Comparison of ENCODE assay signal across 16 cellular contexts in the genomic region with DNA sequence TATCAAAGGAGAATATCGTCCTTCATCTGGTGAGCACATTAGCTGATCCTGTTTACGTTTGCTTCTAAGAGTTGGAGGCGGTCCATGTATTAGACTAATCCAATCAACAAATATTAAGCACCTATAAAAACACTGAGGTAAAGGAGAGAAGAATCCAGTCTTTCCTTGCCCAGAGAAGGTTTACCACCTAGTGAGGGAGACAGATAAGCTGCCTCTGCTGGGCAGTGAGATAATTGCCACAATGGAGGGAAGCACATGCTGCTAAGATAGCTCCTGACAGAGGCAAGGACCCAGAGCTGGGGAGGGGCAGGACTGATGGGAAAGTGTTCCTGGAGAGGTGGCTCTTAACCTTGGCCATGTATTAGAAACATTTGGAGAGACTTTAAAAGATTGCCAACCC. TPM values are rescaled to one million over a fixed set of nuclear protein-coding genes. Genes with fewer than 3 reads are reported as not detected.
DNase-seq lines count a peak whose midpoint lies in the region; ATAC-seq and TF ChIP-seq lines count a peak whose summit lies in the region.
"Had no signal": no experiment of that assay in that cellular context is flagged by ENCODE, and none has a peak within 500 bp of the region (broad histone marks: within the 10 kb centered on the region; RNA-seq: fewer than 3 reads in every experiment).

No MANE protein-coding gene starts in this region.

- no peaks in the 10 kb centered on the region for H3K27me3 ChIP-seq in KMS-11 (ENCODE audit: insufficient read depth, low read depth)
- H3K27me3 ChIP-seq: MG63 had no signal

- H2AFZ ChIP-seq in KMS-11 (ENCODE audit: low read depth), result no peak overlapping the region

- H3K9me3 Mint-ChIP-seq in WTC11, result peaks cover 18% of the 10 kb centered on the region
- H3K9me3 Mint-ChIP-seq in osteocyte (ENCODE audit: unreplicated experiment), result no peaks in the 10 kb centered on the region
- peaks cover 0 to 8% (median 6%) of the 10 kb centered on the region in 7 donors for H3K9me3 Mint-ChIP-seq in CD14-positive monocyte
- H3K9me3 Mint-ChIP-seq: activated CD4-positive, alpha-beta T cell treated with anti-CD3 and anti-CD28 coated beads, Interleukin-2, amount 10 ng/mL, durations not matched to agents 24 days and 14 days had no signal

- 53 to 61% methylated on average over 3 of the region's 3 CpGs for WGBS in lower leg skin, 2 donors

- TF ChIP-seq CTCF in KMS-11 (conservative IDR thresholded peaks at IDR 0.05; ENCODE audit: low read depth, low read length), result 0 out of 2 replicates have a peak, but pooled peaks have one; percentile 12
- TF ChIP-seq CTCF in WTC11 (IDR thresholded peaks at IDR 0.05), result no peak
- TF ChIP-seq CTCF in osteocyte (IDR thresholded peaks at IDR 0.05), result peak; percentile 10
- TF ChIP-seq CTCF in CD14-positive monocyte (IDR thresholded peaks at IDR 0.05), result no peak
- no peak for TF ChIP-seq CTCF in lower leg skin (IDR thresholded peaks at IDR 0.05)

- no peak overlapping the region for H3K9ac ChIP-seq in KMS-11

- no peak overlapping the region for H3K27ac ChIP-seq in KMS-11
- H3K27ac ChIP-seq: HL-60 had no signal

- H3K36me3 Mint-ChIP-seq in WTC11, result peaks cover 17% of the 10 kb centered on the region
- peaks cover 2% of the 10 kb centered on the region for H3K36me3 Mint-ChIP-seq in osteocyte (ENCODE audit: unreplicated experiment)
- no peaks in the 10 kb centered on the region for H3K36me3 Mint-ChIP-seq in CD14-positive monocyte

- CTCF ChIA-PET in WTC11 (lab: Charles Lee), result interaction anchor here (0.6 to 3.3 kb wide), 9 partner anchors 13 to 136 kb away, joined by 3 to 23 read pairs (median 4); no protein-coding TSS in a partner anchor

- H3K4me2 ChIP-seq in KMS-11, result no peak overlapping the region

- H3K4me3 Mint-ChIP-seq in WTC11 (no peak overlapping the region), osteocyte (ENCODE audit: unreplicated experiment) (no peak overlapping the region), CD14-positive monocyte (no peak overlapping the region)
- H3K4me3 Mint-ChIP-seq: activated CD4-positive, alpha-beta T cell treated with anti-CD3 and anti-CD28 coated beads, Interleukin-2, amount 10 ng/mL, durations not matched to agents 24 days and 14 days; activated T-cell treated with anti-CD3 and anti-CD28 coated beads, Interleukin-2, amount 50 U/mL, for 4 hours had no signal

- H3K36me3 ChIP-seq in KMS-11 (ENCODE audit: insufficient read depth), result no peaks in the 10 kb centered on the region
- H3K36me3 ChIP-seq: MG63 had no signal

- peak; percentile 88 for ATAC-seq in WTC11
- ATAC-seq: activated T-cell treated with anti-CD3 and anti-CD28 coated beads, Interleukin-2, amount 50 U/mL, for 4 hours had no signal

- H3K4me1 Mint-ChIP-seq in WTC11 (peaks cover 16% of the 10 kb centered on the region), osteocyte (ENCODE audit: unreplicated experiment) (no peaks in the 10 kb centered on the region), CD14-positive monocyte (no peaks in the 10 kb centered on the region)
- H3K4me1 Mint-ChIP-seq: activated CD4-positive, alpha-beta T cell treated with anti-CD3 and anti-CD28 coated beads, Interleukin-2, amount 10 ng/mL, durations not matched to agents 24 days and 14 days had no signal

- DNase-seq in SKM-1 treated with dmso at 0.1 percent for 144 hours (lab: John Stamatoyannopoulos, UW; ENCODE audit: unreplicated experiment) (peak; percentile 6), SKM-1 (lab: John Stamatoyannopoulos, UW; ENCODE audit: unreplicated experiment) (no peak), WTC11 (ENCODE audit: low spot score) (no peak), osteocyte (ENCODE audit: extremely low spot score, unreplicated experiment) (no peak), CD14-positive monocyte (ENCODE audit: low spot score) (no peak), lower leg skin (ENCODE audit: low spot score in 2 of 2) (no peak), NCI-H226 (no peak)
- DNase-seq: activated CD4-positive, alpha-beta T cell treated with anti-CD3 and anti-CD28 coated beads, Interleukin-2, amount 10 ng/mL, durations not matched to agents 24 days and 14 days; activated T-cell treated with anti-CD3 and anti-CD28 coated beads, Interleukin-2, amount 50 U/mL, for 4 hours; kidney; MG63; NCI-H2081; T-helper 1 cell had no signal

- no peak for TF ChIP-seq POLR2A in lower leg skin (IDR thresholded peaks at IDR 0.05)

- H3K27me3 Mint-ChIP-seq in WTC11 (ENCODE audit: low read depth) (no peaks in the 10 kb centered on the region), osteocyte (ENCODE audit: unreplicated experiment) (no peaks in the 10 kb centered on the region), CD14-positive monocyte (ENCODE audit: low read depth in 3 of 3) (peaks cover 0 to 2% (median 0%) of the 10 kb centered on the region in 3 donors)
- H3K27me3 Mint-ChIP-seq: activated CD4-positive, alpha-beta T cell treated with anti-CD3 and anti-CD28 coated beads, Interleukin-2, amount 10 ng/mL, durations not matched to agents 24 days and 14 days had no signal

- H4K20me1 ChIP-seq in KMS-11 (ENCODE audit: insufficient read depth), result no peaks in the 10 kb centered on the region

- H3K79me2 ChIP-seq in KMS-11 (ENCODE audit: insufficient read depth, low read depth), result no peaks in the 10 kb centered on the region

- H3K4me1 ChIP-seq in KMS-11 (ENCODE audit: low read depth, poor library complexity, severe bottlenecking), result no peaks in the 10 kb centered on the region

- H3K4me3 ChIP-seq in KMS-11 (IDR thresholded peaks at IDR 0.05; ENCODE audit: insufficient read depth, low read depth, low read length) (no peak overlapping the region), lower leg skin (ENCODE audit: low read depth, poor library complexity, severe bottlenecking) (no peak overlapping the region)
- H3K4me3 ChIP-seq: MG63 had no signal

- POLR2A ChIA-PET in WTC11 (lab: Charles Lee), result no interaction called here

- H3K27ac Mint-ChIP-seq in WTC11, result no peak overlapping the region
- H3K27ac Mint-ChIP-seq in osteocyte (ENCODE audit: unreplicated experiment), result no peak overlapping the region
- no peak overlapping the region for H3K27ac Mint-ChIP-seq in CD14-positive monocyte
- H3K27ac Mint-ChIP-seq: activated CD4-positive, alpha-beta T cell treated with anti-CD3 and anti-CD28 coated beads, Interleukin-2, amount 10 ng/mL, durations not matched to agents 24 days and 14 days had no signal

- intact Hi-C loops in CD14-positive monocyte (cut with micrococcal nuclease) (no loop called here), lower leg skin (cut with DNase I; ENCODE audit: low total_unique reads) (no loop called here)

TF ChIP-seq in WTC11, 78 proteins besides CTCF, POLR2A, EP300 and RAD21:
- TF ChIP-seq, protein P1, sequence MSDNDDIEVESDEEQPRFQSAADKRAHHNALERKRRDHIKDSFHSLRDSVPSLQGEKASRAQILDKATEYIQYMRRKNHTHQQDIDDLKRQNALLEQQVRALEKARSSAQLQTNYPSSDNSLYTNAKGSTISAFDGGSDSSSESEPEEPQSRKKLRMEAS (CRISPR knock-in tag; IDR thresholded peaks at IDR 0.05), result peak; percentile 57; the same call in 1 of the 2 replicates
- TF ChIP-seq IRF2 (CRISPR knock-in tag; IDR thresholded peaks at IDR 0.05; ENCODE audit: borderline replicate concordance, low read depth), result no peak
- peak; percentile 60; the same call in 1 of the 2 replicates for TF ChIP-seq ZNF317 (CRISPR knock-in tag; IDR thresholded peaks at IDR 0.05; ENCODE audit: borderline replicate concordance, low read depth)

RNA-seq across cellular contexts. Expression of gene ST8SIA5, which starts 36.7 kb away (rescaled TPM):
- total RNA-seq in WTC11 (2021) (2.8 to 5.4 TPM (median 3.1 TPM) in 3 replicates), osteocyte (0.30 and 0.76 TPM in 2 replicates), lower leg skin (not detected)
- polyA plus RNA-seq in CD14-positive monocyte, result not detected
- total RNA-seq: activated CD4-positive, alpha-beta T cell treated with anti-CD3 and anti-CD28 coated beads, Interleukin-2, amount 10 ng/mL, durations not matched to agents 24 days and 14 days; G401 had no signal

Comparison
In these comparisons a context has a peak if more than half of its experiments do, and no peak if none do; other contexts are left out.
1. CTCF ChIP-seq: peak in KMS-11 (single experiment) and osteocyte (single experiment); none in WTC11 (single experiment), CD14-positive monocyte (single experiment) and lower leg skin (0 of 3).